28 cellular contexts compared by ENCODE assay signal in genomic region chr22:49613108-49613507, GRCh38.
"Had no signal": no experiment of that assay in that cellular context is flagged by ENCODE, and none has a peak within 500 bp of the region (broad histone marks: within the 10 kb centered on the region; RNA-seq: fewer than 3 reads in every experiment).

No MANE protein-coding gene starts in this region.

- H3K4me1 ChIP-seq: esophagus muscularis mucosa, foreskin keratinocyte, gastroesophageal sphincter had no signal

- H3K4me3 ChIP-seq: esophagus muscularis mucosa, gastroesophageal sphincter had no signal

- H3K36me3 ChIP-seq: brain microvascular endothelial cell, esophagus muscularis mucosa, gastroesophageal sphincter had no signal

- H3K27me3 ChIP-seq: brain microvascular endothelial cell, foreskin keratinocyte had no signal

- DNase-seq: activated CD4-positive, alpha-beta memory T cell treated with anti-CD3 and anti-CD28 coated beads for 36 hours; activated CD4-positive, alpha-beta T cell treated with anti-CD3 and anti-CD28 coated beads for 36 hours; activated CD4-positive, alpha-beta T cell treated with anti-CD3 and anti-CD28 coated beads, Interleukin-2, amount 10 ng/mL, durations not matched to agents 24 days and 14 days; activated CD4-positive, CD25-positive, alpha-beta regulatory T cell; activated CD4-positive, CD25-positive, alpha-beta regulatory T cell treated with anti-CD3 and anti-CD28 coated beads, Interleukin-2, amount 50 U/mL, for 72 hours; activated CD8-positive, alpha-beta memory T cell treated with anti-CD3 and anti-CD28 coated beads, Interleukin-2, amount 10 ng/mL, durations not matched to agents 7 days and 5 days; activated CD8-positive, alpha-beta T cell treated with anti-CD3 and anti-CD28 coated beads, Interleukin-2, amount 10 ng/mL, durations not matched to agents 7 days and 5 days; activated effector memory CD4-positive, alpha-beta T cell treated with Interleukin-2 at 50 U/mL for 16 hours; activated gamma-delta T cell treated with Interleukin-2 at 50 U/mL for 16 hours; activated naive CD4-positive, alpha-beta T cell treated with anti-CD3 and anti-CD28 coated beads, Interleukin-2, amount 50 U/mL, for 16 hours; activated naive CD4-positive, alpha-beta T cell treated with Interleukin-2 at 50 U/mL for 16 hours; activated T-cell treated with anti-CD3 and anti-CD28 coated beads, Interleukin-2, amount 50 U/mL, for 4 hours; amniotic stem cell; anterior cingulate cortex; brain microvascular endothelial cell; cortex of kidney; dermis blood vessel endothelial cell; effector CD4-positive, alpha-beta T cell; effector memory CD8-positive, alpha-beta T cell; erythroblast; foreskin keratinocyte; T-helper 1 cell; T-helper 2 cell had no signal

- ATAC-seq: activated CD4-positive, alpha-beta T cell treated with anti-CD3 and anti-CD28 coated beads for 36 hours; activated CD8-positive, alpha-beta memory T cell treated with anti-CD3 and anti-CD28 coated beads, Interleukin-2, amount 10 ng/mL, durations not matched to agents 7 days and 5 days; activated CD8-positive, alpha-beta T cell treated with anti-CD3 and anti-CD28 coated beads, Interleukin-2, amount 10 ng/mL, durations not matched to agents 7 days and 5 days; activated T-cell treated with anti-CD3 and anti-CD28 coated beads, Interleukin-2, amount 50 U/mL, for 4 hours; activated T-helper 17 cell treated with anti-CD3 and anti-CD28 coated beads, Interleukin-2, amount 50 U/mL, for 72 hours; effector memory CD8-positive, alpha-beta T cell; foreskin keratinocyte; gastroesophageal sphincter had no signal

- H3K27ac ChIP-seq: brain microvascular endothelial cell, esophagus muscularis mucosa, foreskin keratinocyte, gastroesophageal sphincter had no signal

- FAIRE-seq: astrocyte, bronchial epithelial cell had no signal
